8 cellular contexts compared by ENCODE assay signal in the genomic region with DNA sequence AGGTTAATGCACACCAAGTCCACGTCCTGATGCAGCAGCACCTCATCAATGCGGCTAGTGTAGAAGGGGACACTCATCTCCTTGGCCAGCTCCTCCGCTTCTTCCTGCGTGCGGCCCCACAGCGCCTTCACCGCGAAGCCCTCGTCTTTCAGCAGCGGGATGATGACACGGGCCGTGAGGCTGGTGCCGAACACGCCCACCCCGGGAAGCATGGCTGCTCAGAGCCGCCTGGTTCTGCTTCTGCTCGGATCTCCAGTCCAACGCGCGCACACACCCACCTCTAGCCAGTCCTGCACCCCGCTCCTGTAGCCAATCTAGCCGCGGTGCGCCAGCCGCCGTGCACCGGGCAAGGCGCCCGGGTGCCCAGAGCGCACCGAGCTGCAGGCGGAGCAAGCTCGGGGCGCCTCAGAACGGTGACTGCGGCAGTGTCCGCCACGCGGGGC. TPM values are rescaled to one million over a fixed set of nuclear protein-coding genes. Genes with fewer than 3 reads are reported as not detected.
A peak's percentile ranks its signal among the peaks of the same experiment; 100 is the strongest.
DNase-seq lines count a peak whose midpoint lies in the region; ATAC-seq and TF ChIP-seq lines count a peak whose summit lies in the region.

No MANE protein-coding gene starts in this region.

- no peak for TF ChIP-seq RAD21 in Ishikawa (IDR thresholded peaks at IDR 0.05; ENCODE audit: low read depth)

- peak; percentile 29 for ATAC-seq in GM21737 (IDR thresholded peaks at IDR 0.05; ENCODE audit: unreplicated experiment)
- ATAC-seq in T-helper 17 cell: peak; percentile 57

- H3K4me3 ChIP-seq in astrocyte of the cerebellum (ENCODE audit: low read depth, low read length) (peak overlapping the region; percentile 67), iPS DF 6.9 (ENCODE audit: low read length) (peak overlapping the region; percentile 58; the same call in 1 of the 2 replicates), skeletal muscle cell (ENCODE audit: low read depth, low read length) (peak overlapping the region; percentile 80)

- WGBS in iPS DF 6.9 (ENCODE audit: insufficient coverage, insufficient read length): no CpG with 5 or more reads among the region's 39 CpGs

- H3K4me1 ChIP-seq in iPS DF 6.9 (ENCODE audit: control insufficient read depth, insufficient read depth, low read length): peaks cover 3% of the 10 kb centered on the region; the same call in 1 of the 2 replicates

- no peak for TF ChIP-seq CTCF in astrocyte of the cerebellum (IDR thresholded peaks at IDR 0.05; ENCODE audit: low read depth, low read length, missing control alignments)

- peaks cover 26% of the 10 kb centered on the region for H3K4me1 Mint-ChIP-seq in T-helper 17 cell

- no peaks in the 10 kb centered on the region for H3K36me3 Mint-ChIP-seq in T-helper 17 cell (ENCODE audit: low read depth)

- peaks cover 29% of the 10 kb centered on the region for H3K27me3 Mint-ChIP-seq in T-helper 17 cell

- TF ChIP-seq EP300 in Ishikawa (IDR thresholded peaks at IDR 0.05; ENCODE audit: borderline replicate concordance): no peak

- H3K27ac ChIP-seq in iPS DF 6.9 (ENCODE audit: low read length): no peak overlapping the region

- in situ Hi-C loops in G401 (cut with HindIII; ENCODE audit: low sequenced_read_pairs) (no loop called here), astrocyte of the cerebellum (cut with HindIII; ENCODE audit: low sequenced_read_pairs) (no loop called here)

- H3K27ac Mint-ChIP-seq in T-helper 17 cell: peak overlapping the region; percentile 11

- H3K9me3 ChIP-seq in T-helper 17 cell (ENCODE audit: control insufficient read depth, low read length, poor library complexity, severe bottlenecking) (no peaks in the 10 kb centered on the region), iPS DF 6.9 (ENCODE audit: control insufficient read depth, insufficient read depth, low read length) (no peaks in the 10 kb centered on the region)

- peaks cover 12% of the 10 kb centered on the region; the same call in 1 of the 2 replicates for H3K27me3 ChIP-seq in iPS DF 6.9 (ENCODE audit: control insufficient read depth, insufficient read depth, low read length)

- H3K36me3 ChIP-seq in iPS DF 6.9 (ENCODE audit: control insufficient read depth, insufficient read depth, low read length): no peaks in the 10 kb centered on the region

- H3K4me3 Mint-ChIP-seq in T-helper 17 cell: peak overlapping the region; percentile 96

- DNase-seq in G401 (ENCODE audit: low spot score) (peak; percentile 61), T-helper 17 cell (peak; percentile 12 to 21 (median 15)), astrocyte of the cerebellum (ENCODE audit: low read depth) (no peak), iPS DF 6.9 (ENCODE audit: low read depth, low spot score) (no peak), skeletal muscle cell (ENCODE audit: low read depth) (no peak), OCI-M2 (lab: John Stamatoyannopoulos, UW; ENCODE audit: unreplicated experiment) (no peak)

TF ChIP-seq in Ishikawa, 13 proteins besides CTCF, POLR2A, EP300 and RAD21:
- TF ChIP-seq TCF12 (IDR thresholded peaks at IDR 0.05; ENCODE audit: low read depth) (no peak), YY1 (IDR thresholded peaks at IDR 0.05; ENCODE audit: low read depth) (peak; percentile 61)
- TF ChIP-seq, protein P1, sequence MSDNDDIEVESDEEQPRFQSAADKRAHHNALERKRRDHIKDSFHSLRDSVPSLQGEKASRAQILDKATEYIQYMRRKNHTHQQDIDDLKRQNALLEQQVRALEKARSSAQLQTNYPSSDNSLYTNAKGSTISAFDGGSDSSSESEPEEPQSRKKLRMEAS (IDR thresholded peaks at IDR 0.05): peak; percentile 14

RNA-seq across cellular contexts. Expression of a gene that starts 0.7 kb away (rescaled TPM):
- total RNA-seq in G401 (2014; rRNA removed; shearing (Covaris generic)): not detected in 2 replicates
- total RNA-seq in T-helper 17 cell: 1 to 10 TPM; 1.4 to 3.1 TPM

Comparison
In these comparisons a context has a peak if more than half of its experiments do, and no peak if none do; other contexts are left out.
1. DNase-seq: peak in G401 (single experiment) and T-helper 17 cell (3 of 3); none in astrocyte of the cerebellum (single experiment), iPS DF 6.9 (single experiment), skeletal muscle cell (single experiment) and OCI-M2 (single experiment).
2. Peak in every context shown above with its lines, with median percentiles within 50 percentile points of each other: H3K4me3 ChIP-seq.